24 cellular contexts compared by ENCODE assay signal in genomic region chr4:38268837-38269236, GRCh38.
"Had no signal": no experiment of that assay in that cellular context is flagged by ENCODE, and none has a peak within 500 bp of the region (broad histone marks: within the 10 kb centered on the region; RNA-seq: fewer than 3 reads in every experiment).

No MANE protein-coding gene starts in this region.

- DNase-seq: dermis blood vessel endothelial cell; foreskin keratinocyte; head of caudate nucleus; kidney; left cardiac atrium; left ventricle myocardium inferior; lower lobe of right lung; psoas muscle; retina; spleen; stimulated activated CD4-positive, alpha-beta T cell treated with anti-CD3 and anti-CD28 coated beads, Interleukin-15, amount 100 ng/mL, for 24 hours; stimulated activated CD4-positive, alpha-beta T cell treated with anti-CD3 and anti-CD28 coated beads, Interleukin-1b, Interleukin-23, amount 100 ng/mL, for 48 hours; stimulated activated CD4-positive, alpha-beta T cell treated with anti-CD3 and anti-CD28 coated beads, Interleukin-4, amount 100 ng/mL, for 24 hours; stimulated activated naive CD8-positive, alpha-beta T cell treated with anti-CD3 and anti-CD28 coated beads, Interleukin-15, amount 100 ng/mL, for 72 hours; testis; upper lobe of right lung had no signal

- H3K36me3 Mint-ChIP-seq: memory B cell; mesothelial cell of epicardium; natural killer cell treated with Interleukin-12 subunit alpha and Interleukin-12 subunit beta and Interleukin-15 and Interleukin-18, amount 100 ng/mL, for 72 hours; stimulated activated memory B cell treated with anti-CD40 and anti-IgM and Interleukin-4, amounts not matched to agents 10 μg/mL and 1 μg/mL and 100 μg/mL, for 72 hours had no signal

- H3K4me1 Mint-ChIP-seq: memory B cell; mesothelial cell of epicardium; stimulated activated naive CD8-positive, alpha-beta T cell treated with anti-CD3 and anti-CD28 coated beads, Interleukin-15, amount 100 ng/mL, for 72 hours had no signal

- H3K4me3 Mint-ChIP-seq: memory B cell; mesothelial cell of epicardium; natural killer cell treated with Interleukin-12 subunit alpha and Interleukin-12 subunit beta and Interleukin-15 and Interleukin-18, amount 100 ng/mL, for 72 hours; stimulated activated memory B cell treated with anti-CD40 and anti-IgM and Interleukin-4, amounts not matched to agents 10 μg/mL and 1 μg/mL and 100 μg/mL, for 72 hours; stimulated activated naive CD8-positive, alpha-beta T cell treated with anti-CD3 and anti-CD28 coated beads, Interleukin-15, amount 100 ng/mL, for 72 hours had no signal

- H3K9me3 Mint-ChIP-seq: mesothelial cell of epicardium; natural killer cell treated with Interleukin-12 subunit alpha and Interleukin-12 subunit beta and Interleukin-15 and Interleukin-18, amount 100 ng/mL, for 72 hours; stimulated activated memory B cell treated with anti-CD40 and anti-IgM and Interleukin-4, amounts not matched to agents 10 μg/mL and 1 μg/mL and 100 μg/mL, for 72 hours; stimulated activated naive CD8-positive, alpha-beta T cell treated with anti-CD3 and anti-CD28 coated beads, Interleukin-15, amount 100 ng/mL, for 72 hours had no signal

- ATAC-seq: foreskin keratinocyte; left cardiac atrium; lower lobe of right lung; natural killer cell treated with Interleukin-12 subunit alpha and Interleukin-12 subunit beta and Interleukin-15 and Interleukin-18, amount 100 ng/mL, for 72 hours; psoas muscle; sciatic nerve; stimulated activated memory B cell treated with anti-CD40 and anti-IgM and Interleukin-4, amounts not matched to agents 10 μg/mL and 1 μg/mL and 100 μg/mL, for 72 hours; stimulated activated naive CD8-positive, alpha-beta T cell treated with anti-CD3 and anti-CD28 coated beads, Interleukin-15, amount 100 ng/mL, for 72 hours; upper lobe of right lung had no signal

- H3K27ac Mint-ChIP-seq: memory B cell; mesothelial cell of epicardium; stimulated activated memory B cell treated with anti-CD40 and anti-IgM and Interleukin-4, amounts not matched to agents 10 μg/mL and 1 μg/mL and 100 μg/mL, for 72 hours; stimulated activated naive CD8-positive, alpha-beta T cell treated with anti-CD3 and anti-CD28 coated beads, Interleukin-15, amount 100 ng/mL, for 72 hours had no signal

- H3K4me3 ChIP-seq: hepatocyte, left ventricle myocardium inferior, lower lobe of right lung, psoas muscle, spleen, testis, tibial nerve, upper lobe of right lung, vagina had no signal

- H3K27me3 Mint-ChIP-seq: stimulated activated memory B cell treated with anti-CD40 and anti-IgM and Interleukin-4, amounts not matched to agents 10 μg/mL and 1 μg/mL and 100 μg/mL, for 72 hours; stimulated activated naive CD8-positive, alpha-beta T cell treated with anti-CD3 and anti-CD28 coated beads, Interleukin-15, amount 100 ng/mL, for 72 hours had no signal
